In the genomic region with DNA sequence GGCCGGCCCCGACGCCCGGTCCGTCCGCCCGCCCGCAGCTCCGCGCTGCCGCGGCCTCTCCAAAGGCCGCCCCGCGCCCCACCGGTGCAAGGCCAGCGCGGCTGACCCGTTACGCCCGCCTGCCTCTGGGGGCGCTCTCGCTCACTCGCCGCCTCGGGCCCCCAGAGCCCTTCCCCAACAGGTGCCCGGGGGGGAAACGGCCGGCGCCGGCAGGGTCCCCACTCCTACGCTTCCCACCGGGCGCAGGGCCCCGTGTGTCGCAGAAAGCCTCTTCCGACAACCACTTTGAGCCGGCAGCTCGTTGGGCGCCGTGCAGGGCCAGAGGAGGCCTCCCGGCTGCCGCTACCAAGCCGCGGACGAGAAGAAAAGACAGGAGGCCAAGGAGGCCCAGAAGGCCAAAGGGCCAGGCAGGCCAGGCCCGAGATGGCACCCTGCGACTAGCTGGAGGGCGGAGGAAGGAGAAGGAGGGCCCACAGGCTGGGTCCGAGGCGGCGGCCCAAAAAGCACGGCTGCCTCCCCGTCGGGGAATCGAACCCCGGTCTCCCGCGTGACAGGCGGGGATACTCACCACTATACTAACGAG, we compare ENCODE assay signal across 7 cellular contexts.
DNase-seq lines count a peak whose midpoint lies in the region; ATAC-seq lines count a peak whose summit lies in the region.

No MANE protein-coding gene starts in this region.

- ATAC-seq in GM18907 (IDR thresholded peaks at IDR 0.05; ENCODE audit: unreplicated experiment): peak; percentile 45
- peak; percentile 39 to 41 for ATAC-seq in left cardiac atrium
- no peak for ATAC-seq in sciatic nerve

- no peaks in the 10 kb centered on the region for H3K36me3 Mint-ChIP-seq in activated naive CD4-positive, alpha-beta T cell treated with anti-CD3 and anti-CD28 coated beads for 36 hours (ENCODE audit: low read depth)

- peaks cover 5% of the 10 kb centered on the region for H3K4me1 Mint-ChIP-seq in activated naive CD4-positive, alpha-beta T cell treated with anti-CD3 and anti-CD28 coated beads for 36 hours (ENCODE audit: low read depth)

- DNase-seq in NAMALWA (ENCODE audit: low spot score) (peak; percentile 92), left cardiac atrium (peak; percentile 53), sciatic nerve (ENCODE audit: low spot score) (peak; percentile 63), NCI-H1694 (lab: John Stamatoyannopoulos, UW) (no peak), NCI-H1417 treated with DMSO at 0.1 percent for 48 hours (lab: John Stamatoyannopoulos, UW) (no peak)
- peak; percentile 73 for DNase-seq in activated naive CD4-positive, alpha-beta T cell treated with anti-CD3 and anti-CD28 coated beads for 36 hours

- CTCF ChIA-PET in activated naive CD4-positive, alpha-beta T cell treated with anti-CD3 and anti-CD28 coated beads for 36 hours (lab: Charles Lee): interaction anchor here (0.7 to 3.6 kb wide), 6 partner anchors 11 to 92 kb away, joined by 3 to 19 read pairs (median 3); no protein-coding TSS in a partner anchor

- peak overlapping the region; percentile 83 for H3K27ac Mint-ChIP-seq in activated naive CD4-positive, alpha-beta T cell treated with anti-CD3 and anti-CD28 coated beads for 36 hours

- H3K4me3 Mint-ChIP-seq in activated naive CD4-positive, alpha-beta T cell treated with anti-CD3 and anti-CD28 coated beads for 36 hours: peak overlapping the region; percentile 85

- intact Hi-C loops in activated naive CD4-positive, alpha-beta T cell treated with anti-CD3 and anti-CD28 coated beads for 36 hours (cut with micrococcal nuclease): loop anchor here (10.0 kb wide), 1 partner anchor 46 kb away; no protein-coding TSS in a partner anchor
- intact Hi-C loops in left cardiac atrium (cut with DNase I) (no loop called here), sciatic nerve (cut with DNase I) (no loop called here)

- no peaks in the 10 kb centered on the region for H3K9me3 Mint-ChIP-seq in activated naive CD4-positive, alpha-beta T cell treated with anti-CD3 and anti-CD28 coated beads for 36 hours

- peaks cover 27% of the 10 kb centered on the region for H3K27me3 Mint-ChIP-seq in activated naive CD4-positive, alpha-beta T cell treated with anti-CD3 and anti-CD28 coated beads for 36 hours (ENCODE audit: low read depth)

Comparison
In these comparisons a context has a peak if more than half of its experiments do, and no peak if none do; other contexts are left out.
1. DNase-seq: peak in NAMALWA (single experiment), activated naive CD4-positive, alpha-beta T cell treated with anti-CD3 and anti-CD28 coated beads for 36 hours (single experiment), left cardiac atrium (single experiment) and sciatic nerve (single experiment); none in NCI-H1694 (single experiment) and NCI-H1417 treated with DMSO at 0.1 percent for 48 hours (single experiment).